ENCODE assay signal across 1 cellular context in genomic region chr14:72518809-72519377, GRCh38.
TF ChIP-seq lines count a peak whose summit lies in the region.

No MANE protein-coding gene starts in this region.

TF ChIP-seq in GM23338, 12 proteins besides CTCF, POLR2A, EP300 and RAD21 (continued from another document):
- TF ChIP-seq ZNF331 (CRISPR knock-in tag; IDR thresholded peaks at IDR 0.05; ENCODE audit: low read depth): no peak
- no peak for TF ChIP-seq ZNF114 (CRISPR knock-in tag; IDR thresholded peaks at IDR 0.05)
